12 cellular contexts compared by ENCODE assay signal in the genomic region with DNA sequence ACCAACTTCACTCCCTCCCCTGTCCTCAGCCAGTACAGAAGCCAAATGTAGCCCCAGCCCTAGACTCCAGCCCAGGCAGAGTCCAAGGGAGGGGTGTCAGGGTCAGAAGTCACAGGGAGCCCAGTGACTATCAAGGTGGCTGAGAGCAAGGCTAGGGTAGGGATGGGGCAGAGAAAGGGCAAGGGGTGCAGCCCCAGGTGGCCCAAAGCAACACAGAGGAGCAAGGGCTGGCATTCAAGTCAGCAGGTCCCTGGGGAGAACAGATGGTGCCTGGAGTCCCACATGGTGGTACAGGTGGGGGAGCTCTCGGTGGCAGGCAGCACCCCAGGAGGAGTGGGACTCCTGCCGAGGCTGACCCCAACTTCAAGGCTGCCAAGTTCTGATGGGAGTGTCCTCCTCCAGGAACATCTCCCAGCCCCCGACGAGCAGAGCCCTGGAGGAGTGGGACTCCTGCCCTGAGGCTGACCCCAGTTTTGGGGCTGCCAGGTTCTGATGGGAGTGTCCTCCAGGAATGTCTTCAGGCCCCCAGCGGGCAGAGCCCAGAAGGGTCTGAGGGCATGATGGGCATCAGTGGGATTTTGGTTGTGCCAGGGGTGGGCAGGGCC. TPM values are rescaled to one million over a fixed set of nuclear protein-coding genes. Genes with fewer than 3 reads are reported as not detected.
DNase-seq lines count a peak whose midpoint lies in the region; ATAC-seq, FAIRE-seq and TF ChIP-seq lines count a peak whose summit lies in the region.
"Had no signal": no experiment of that assay in that cellular context is flagged by ENCODE, and none has a peak within 500 bp of the region (broad histone marks: within the 10 kb centered on the region; RNA-seq: fewer than 3 reads in every experiment).

No MANE protein-coding gene starts in this region.

- no peak overlapping the region for H3K4ac ChIP-seq in mesenchymal stem cell (ENCODE audit: low read depth in 1 of 2, low read length in 2 of 2)

- no peak for TF ChIP-seq EP300 in A549 (IDR thresholded peaks at IDR 0.05)

- H3K27ac Mint-ChIP-seq in CD8-positive, alpha-beta T cell, result no peak overlapping the region
- H3K27ac Mint-ChIP-seq in endothelial cell (ENCODE audit: unreplicated experiment), result no peak overlapping the region

- peaks cover 22% of the 10 kb centered on the region for H3K4me1 Mint-ChIP-seq in CD8-positive, alpha-beta T cell (ENCODE audit: low read depth)
- peaks cover 4% of the 10 kb centered on the region for H3K4me1 Mint-ChIP-seq in endothelial cell (ENCODE audit: unreplicated experiment)

- H2BK15ac ChIP-seq in mesenchymal stem cell (ENCODE audit: low read depth, poor library complexity, severe bottlenecking), result no peak overlapping the region

- H3K9me2 ChIP-seq in MM.1S (replicated peaks; ENCODE audit: insufficient read depth, low read length), result no peaks in the 10 kb centered on the region

- 100% methylated on average over 1 of the region's 5 CpGs for WGBS in A549 (ENCODE audit: missing lambda C conversion rate)
- 60% methylated on average over 4 of the region's 5 CpGs for WGBS in mesenchymal stem cell

- H3K36me3 ChIP-seq in CD8-positive, alpha-beta T cell (ENCODE audit: insufficient read depth, low read length), result no peaks in the 10 kb centered on the region
- H3K36me3 ChIP-seq in WERI-Rb-1 (peaks cover 31% of the 10 kb centered on the region), mesenchymal stem cell (ENCODE audit: control insufficient read depth in 1 of 2, insufficient read depth in 2 of 2, low read depth in 1 of 2, low read length in 2 of 2) (peaks cover 32 to 44% of the 10 kb centered on the region in 2 experiments), MM.1S (replicated peaks; ENCODE audit: insufficient read depth, low read length) (no peaks in the 10 kb centered on the region)

- H2AK5ac ChIP-seq in mesenchymal stem cell (ENCODE audit: low read length, severe bottlenecking), result peak overlapping the region; percentile 2

- no peak overlapping the region for H4K8ac ChIP-seq in mesenchymal stem cell (ENCODE audit: low read length)

- no peaks in the 10 kb centered on the region for H3K9me3 Mint-ChIP-seq in CD8-positive, alpha-beta T cell
- no peaks in the 10 kb centered on the region for H3K9me3 Mint-ChIP-seq in endothelial cell (ENCODE audit: unreplicated experiment)

- peak overlapping the region in 1 of 2 experiments; percentile 48 for H3K23ac ChIP-seq in mesenchymal stem cell (ENCODE audit: low read length in 2 of 2)

- TF ChIP-seq CTCF in A549 (IDR thresholded peaks at IDR 0.05), result no peak
- TF ChIP-seq CTCF in CD8-positive, alpha-beta T cell (IDR thresholded peaks at IDR 0.05), result no peak
- no peak for TF ChIP-seq CTCF in WERI-Rb-1 (IDR thresholded peaks at IDR 0.05; ENCODE audit: low read depth, low read length)
- TF ChIP-seq CTCF in MM.1S (IDR thresholded peaks at IDR 0.05; ENCODE audit: low read length), result no peak
- TF ChIP-seq CTCF in endothelial cell (IDR thresholded peaks at IDR 0.05; ENCODE audit: unreplicated experiment), result no peak

- intact Hi-C loops in CD8-positive, alpha-beta T cell (cut with DNase I, micrococcal nuclease), result no loop called here

- peaks cover 3% of the 10 kb centered on the region for H3K79me1 ChIP-seq in mesenchymal stem cell (replicated peaks; ENCODE audit: low read length, poor library complexity, severe bottlenecking)

- H3K18ac ChIP-seq in mesenchymal stem cell (ENCODE audit: low read depth in 1 of 2, low read length in 2 of 2), result no peak overlapping the region

- peaks cover 7% of the 10 kb centered on the region for H3K79me2 ChIP-seq in MM.1S (ENCODE audit: low read length)

- no peaks in the 10 kb centered on the region for H3K36me3 Mint-ChIP-seq in CD8-positive, alpha-beta T cell
- H3K36me3 Mint-ChIP-seq in endothelial cell (ENCODE audit: low read depth, unreplicated experiment), result peaks cover 6% of the 10 kb centered on the region

- POLR2A ChIA-PET in A549 (lab: Yijun Ruan, JAX), result interaction anchor here (0.6 kb wide), 1 partner anchor 18 kb away, joined by 3 read pairs; no protein-coding TSS in a partner anchor
- POLR2A ChIA-PET in CD8-positive, alpha-beta T cell (lab: Charles Lee), result interaction anchor here (2.4 kb wide), 1 partner anchor 19 kb away, joined by 13 read pairs; no protein-coding TSS in a partner anchor

- no peak for FAIRE-seq in A549 (lab: Jason Lieb, UNC)

- no peak overlapping the region for H3K14ac ChIP-seq in mesenchymal stem cell (ENCODE audit: low read length in 2 of 2)

- no peaks in the 10 kb centered on the region for H4K20me1 ChIP-seq in MM.1S (ENCODE audit: insufficient read depth, low read length)

- peak overlapping the region; percentile 33; the same call in 1 of the 3 replicates for H3K4me2 ChIP-seq in A549
- H3K4me2 ChIP-seq in mesenchymal stem cell (ENCODE audit: low read length, poor library complexity, severe bottlenecking), result no peak overlapping the region
- H3K4me2 ChIP-seq in MM.1S (ENCODE audit: low read depth, low read length), result no peak overlapping the region

- H3K4me3 ChIP-seq in A549 (no peak overlapping the region), WERI-Rb-1 (ENCODE audit: low read depth, low read length) (no peak overlapping the region), mesenchymal stem cell (ENCODE audit: insufficient read depth in 1 of 2, low read depth in 1 of 2, low read length in 2 of 2) (peak overlapping the region in 1 of 2 experiments; percentile 55), MM.1S (ENCODE audit: low read length) (no peak overlapping the region)
- no peak overlapping the region for H3K4me3 ChIP-seq in CD8-positive, alpha-beta T cell (ENCODE audit: low read depth, low read length)

- H2AFZ ChIP-seq in mesenchymal stem cell (ENCODE audit: low read depth, low read length) (no peak overlapping the region), MM.1S (ENCODE audit: low read length) (no peak overlapping the region)

- H3K27me3 Mint-ChIP-seq in CD8-positive, alpha-beta T cell (ENCODE audit: low read depth), result peaks cover 10% of the 10 kb centered on the region
- H3K27me3 Mint-ChIP-seq in endothelial cell (ENCODE audit: unreplicated experiment), result peaks cover 23% of the 10 kb centered on the region

- H2BK120ac ChIP-seq in mesenchymal stem cell (ENCODE audit: low read depth, low read length), result no peak overlapping the region

- H3K4me3 Mint-ChIP-seq in CD8-positive, alpha-beta T cell, result peak overlapping the region; percentile 75
- no peak overlapping the region for H3K4me3 Mint-ChIP-seq in endothelial cell (ENCODE audit: unreplicated experiment)

- TF ChIP-seq POLR2A in A549 (IDR thresholded peaks at IDR 0.05; ENCODE audit: low read length), result 0 out of 2 replicates have a peak, but pooled peaks have one; percentile 3

- no peaks in the 10 kb centered on the region for H3K27me3 ChIP-seq in CD8-positive, alpha-beta T cell (ENCODE audit: insufficient read depth, low read length)
- no peaks in the 10 kb centered on the region for H3K27me3 ChIP-seq in WERI-Rb-1 (ENCODE audit: insufficient read depth, low read depth, severe bottlenecking)
- no peaks in the 10 kb centered on the region for H3K27me3 ChIP-seq in mesenchymal stem cell (ENCODE audit: control insufficient read depth in 1 of 2, insufficient read depth in 1 of 2, low read length in 2 of 2)
- H3K27me3 ChIP-seq in MM.1S (replicated peaks; ENCODE audit: insufficient read depth, low read length), result peaks cover 32% of the 10 kb centered on the region

- H3K9ac ChIP-seq in mesenchymal stem cell (ENCODE audit: low read length), result peak overlapping the region; percentile 53
- no peak overlapping the region for H3K9ac ChIP-seq in MM.1S (ENCODE audit: low read length)

- H3K27ac ChIP-seq in A549 (peak overlapping the region in 1 of 2 experiments; percentile 68; a peak in 2 of 6 replicates), WERI-Rb-1 (peak overlapping the region; percentile 73), mesenchymal stem cell (ENCODE audit: low read length, poor library complexity, severe bottlenecking) (no peak overlapping the region), MM.1S (ENCODE audit: low read length) (no peak overlapping the region)
- H3K27ac ChIP-seq in CD8-positive, alpha-beta T cell (ENCODE audit: low read depth, low read length), result no peak overlapping the region

- H2BK12ac ChIP-seq in mesenchymal stem cell (ENCODE audit: low read length in 2 of 2), result peak overlapping the region in 1 of 2 experiments; percentile 29

- no peak for TF ChIP-seq RAD21 in A549 (conservative IDR thresholded peaks at IDR 0.05 in 1 of 2, IDR thresholded peaks at IDR 0.05 in 1 of 2)

- H3K9me3 ChIP-seq in A549 (no peaks in the 10 kb centered on the region), WERI-Rb-1 (ENCODE audit: severe bottlenecking) (no peaks in the 10 kb centered on the region), mesenchymal stem cell (ENCODE audit: control insufficient read depth, low read length) (no peaks in the 10 kb centered on the region), MM.1S (replicated peaks; ENCODE audit: insufficient read depth, low read length) (no peaks in the 10 kb centered on the region)
- H3K9me3 ChIP-seq in CD8-positive, alpha-beta T cell (ENCODE audit: low read length), result no peaks in the 10 kb centered on the region

- peaks cover 34% of the 10 kb centered on the region for H3K4me1 ChIP-seq in A549
- peaks cover 27% of the 10 kb centered on the region for H3K4me1 ChIP-seq in CD8-positive, alpha-beta T cell (ENCODE audit: insufficient read depth, low read length)
- H3K4me1 ChIP-seq in mesenchymal stem cell (ENCODE audit: control insufficient read depth, insufficient read depth, low read depth, low read length), result peaks cover 65% of the 10 kb centered on the region
- no peaks in the 10 kb centered on the region for H3K4me1 ChIP-seq in MM.1S (ENCODE audit: low read length)

- H2BK5ac ChIP-seq in mesenchymal stem cell (ENCODE audit: low read depth, low read length, poor library complexity, severe bottlenecking), result no peak overlapping the region

- CTCF ChIA-PET in A549 (lab: Yijun Ruan, JAX), result interaction anchor here (0.8 to 3.8 kb wide), 5 partner anchors 9 to 48 kb away, joined by 3 to 35 read pairs (median 3); no protein-coding TSS in a partner anchor
- CTCF ChIA-PET in CD8-positive, alpha-beta T cell (lab: Charles Lee), result interaction anchor here (0.9 to 3.8 kb wide), 3 partner anchors 13 to 33 kb away, joined by 3 to 41 read pairs (median 3); no protein-coding TSS in a partner anchor

- H4K91ac ChIP-seq in mesenchymal stem cell (ENCODE audit: low read length), result no peak overlapping the region

- H3F3A ChIP-seq in MM.1S (ENCODE audit: insufficient read depth, low read length), result no peaks in the 10 kb centered on the region

- no peak for DNase-seq in A549 (ENCODE audit: low read depth in 1 of 2, low spot score in 1 of 2)
- no peak for DNase-seq in CD8-positive, alpha-beta T cell
- DNase-seq in WERI-Rb-1, result no peak
- no peak for DNase-seq in mesenchymal stem cell
- no peak for DNase-seq in MM.1S
- no peak for DNase-seq in endothelial cell (ENCODE audit: low spot score)
- DNase-seq in activated CD4-positive, alpha-beta T cell treated with anti-CD3 and anti-CD28 coated beads, Interleukin-2, amount 50 U/mL, for 4 hours, result no peak
- DNase-seq: amygdala; NCI-H1930; SHP77; stimulated activated CD4-positive, alpha-beta T cell treated with anti-CD3 and anti-CD28 coated beads, Interleukin-1b, Interleukin-23, amount 100 ng/mL, for 48 hours had no signal

- ATAC-seq in A549 (no peak), HG03354 (IDR thresholded peaks at IDR 0.05; ENCODE audit: poor library complexity, severe bottlenecking, unreplicated experiment) (no peak)
- no peak for ATAC-seq in CD8-positive, alpha-beta T cell

RNA-seq across cellular contexts. Expression of gene DVL1, which starts 3.7 kb away (rescaled TPM):
- 11.3 and 12.1 TPM in 2 replicates for polyA plus RNA-seq in A549 (2011; rRNA removed)
- polyA plus RNA-seq in A549 (2012; cell fraction: cytosol; rRNA removed), result 32.0 and 46.1 TPM in 2 replicates
- 127 and 192 TPM in 2 replicates for polyA plus RNA-seq in A549 (2012; cell fraction: nucleus; rRNA removed)
- 42.7 to 48.3 TPM (median 43.9 TPM) in 3 replicates for polyA plus RNA-seq in A549 (2017; fragmentation: RNase III; extraction: RNeasy Plus Mini Kit Qiagen cat#74134 plus additional on column Dnase treatment)
- 7.5 and 13.2 TPM in 2 replicates for polyA minus RNA-seq in A549 (2011; rRNA and poly(A)+ RNA removed)
- total RNA-seq in CD8-positive, alpha-beta T cell, result 10 to 100 TPM; 44.5 to 45.5 TPM
- polyA plus RNA-seq in mesenchymal stem cell (2013, experiment 1 of 2), result 26.3 TPM
- 26.6 TPM for polyA plus RNA-seq in mesenchymal stem cell (2013, experiment 2 of 2)
- 26.7 TPM for total RNA-seq in endothelial cell (ENCODE audit: unreplicated experiment)

RNA-seq across cellular contexts. Expression of gene MXRA8, which starts 5.5 kb away (rescaled TPM):
- polyA plus RNA-seq in A549 (2011; rRNA removed), result 0.07 and 0.12 TPM in 2 replicates
- polyA plus RNA-seq in A549 (2012; cell fraction: cytosol; rRNA removed), result 0.15 and 0.21 TPM in 2 replicates
- polyA plus RNA-seq in A549 (2012; cell fraction: nucleus; rRNA removed), result 0.50 and 0.70 TPM in 2 replicates
- polyA plus RNA-seq in A549 (2017; fragmentation: RNase III; extraction: RNeasy Plus Mini Kit Qiagen cat#74134 plus additional on column Dnase treatment), result 0.09 to 0.22 TPM (median 0.13 TPM) in 3 replicates
- 0.19 TPM in 1 of 2 replicates, not detected in the other for polyA minus RNA-seq in A549 (2011; rRNA and poly(A)+ RNA removed)
- 1 to 10 TPM; 7.5 to 9.3 TPM for total RNA-seq in CD8-positive, alpha-beta T cell
- polyA plus RNA-seq in mesenchymal stem cell (2013, experiment 1 of 2), result 282 TPM
- polyA plus RNA-seq in mesenchymal stem cell (2013, experiment 2 of 2), result 274 TPM
- 0.64 TPM for total RNA-seq in endothelial cell (ENCODE audit: unreplicated experiment)

RNA-seq across cellular contexts. Expression of gene TAS1R3, which starts 21.8 kb away (rescaled TPM):
- polyA plus RNA-seq in A549 (2011; rRNA removed) (0.05 and 0.07 TPM in 2 replicates), A549 (2017; fragmentation: RNase III; extraction: RNeasy Plus Mini Kit Qiagen cat#74134 plus additional on column Dnase treatment) (0.14 to 0.24 TPM (median 0.15 TPM) in 3 replicates)
- 0.07 and 0.18 TPM in 2 replicates for polyA plus RNA-seq in A549 (2012; cell fraction: cytosol; rRNA removed)
- 1.5 and 1.8 TPM in 2 replicates for polyA plus RNA-seq in A549 (2012; cell fraction: nucleus; rRNA removed)
- 0.05 TPM in 1 of 2 replicates, not detected in the other for polyA minus RNA-seq in A549 (2011; rRNA and poly(A)+ RNA removed)
- total RNA-seq in CD8-positive, alpha-beta T cell, result under 1 TPM; 0.58 to 0.73 TPM
- 0.04 TPM for polyA plus RNA-seq in mesenchymal stem cell (2013, experiment 1 of 2)
- polyA plus RNA-seq in mesenchymal stem cell (2013, experiment 2 of 2), result 0.04 TPM
- total RNA-seq in endothelial cell (ENCODE audit: unreplicated experiment), result 1.2 TPM

RNA-seq across cellular contexts. Expression of gene AURKAIP1, which starts 22.1 kb away (rescaled TPM):
- 49.8 and 62.0 TPM in 2 replicates for polyA plus RNA-seq in A549 (2011; rRNA removed)
- polyA plus RNA-seq in A549 (2012; cell fraction: cytosol; rRNA removed), result 155 and 157 TPM in 2 replicates
- polyA plus RNA-seq in A549 (2012; cell fraction: nucleus; rRNA removed), result 96.0 and 111 TPM in 2 replicates
- polyA plus RNA-seq in A549 (2017; fragmentation: RNase III; extraction: RNeasy Plus Mini Kit Qiagen cat#74134 plus additional on column Dnase treatment), result 97.2 to 102 TPM (median 97.9 TPM) in 3 replicates
- 13.1 and 17.2 TPM in 2 replicates for polyA minus RNA-seq in A549 (2011; rRNA and poly(A)+ RNA removed)
- total RNA-seq in CD8-positive, alpha-beta T cell, result 10 to 100 TPM; 58.4 to 62.6 TPM
- polyA plus RNA-seq in mesenchymal stem cell (2013, experiment 1 of 2), result 79.5 TPM
- polyA plus RNA-seq in mesenchymal stem cell (2013, experiment 2 of 2), result 83.6 TPM
- total RNA-seq in endothelial cell (ENCODE audit: unreplicated experiment), result 128 TPM

RNA-seq across cellular contexts. Expression of gene CPTP, which starts 28.3 kb away (rescaled TPM):
- polyA plus RNA-seq in A549 (2011; rRNA removed) (3.9 and 4.3 TPM in 2 replicates), A549 (2017; fragmentation: RNase III; extraction: RNeasy Plus Mini Kit Qiagen cat#74134 plus additional on column Dnase treatment) (10.2 to 11.9 TPM (median 10.7 TPM) in 3 replicates)
- 9.1 and 14.9 TPM in 2 replicates for polyA plus RNA-seq in A549 (2012; cell fraction: cytosol; rRNA removed)
- 10.2 and 16.9 TPM in 2 replicates for polyA plus RNA-seq in A549 (2012; cell fraction: nucleus; rRNA removed)
- polyA minus RNA-seq in A549 (2011; rRNA and poly(A)+ RNA removed), result 3.6 and 3.8 TPM in 2 replicates
- 1 to 10 TPM; 7.3 to 7.9 TPM for total RNA-seq in CD8-positive, alpha-beta T cell
- 17.8 TPM for polyA plus RNA-seq in mesenchymal stem cell (2013, experiment 1 of 2)
- polyA plus RNA-seq in mesenchymal stem cell (2013, experiment 2 of 2), result 17.7 TPM
- 26.0 TPM for total RNA-seq in endothelial cell (ENCODE audit: unreplicated experiment)
